1 cellular context compared by ENCODE assay signal in the genomic region with DNA sequence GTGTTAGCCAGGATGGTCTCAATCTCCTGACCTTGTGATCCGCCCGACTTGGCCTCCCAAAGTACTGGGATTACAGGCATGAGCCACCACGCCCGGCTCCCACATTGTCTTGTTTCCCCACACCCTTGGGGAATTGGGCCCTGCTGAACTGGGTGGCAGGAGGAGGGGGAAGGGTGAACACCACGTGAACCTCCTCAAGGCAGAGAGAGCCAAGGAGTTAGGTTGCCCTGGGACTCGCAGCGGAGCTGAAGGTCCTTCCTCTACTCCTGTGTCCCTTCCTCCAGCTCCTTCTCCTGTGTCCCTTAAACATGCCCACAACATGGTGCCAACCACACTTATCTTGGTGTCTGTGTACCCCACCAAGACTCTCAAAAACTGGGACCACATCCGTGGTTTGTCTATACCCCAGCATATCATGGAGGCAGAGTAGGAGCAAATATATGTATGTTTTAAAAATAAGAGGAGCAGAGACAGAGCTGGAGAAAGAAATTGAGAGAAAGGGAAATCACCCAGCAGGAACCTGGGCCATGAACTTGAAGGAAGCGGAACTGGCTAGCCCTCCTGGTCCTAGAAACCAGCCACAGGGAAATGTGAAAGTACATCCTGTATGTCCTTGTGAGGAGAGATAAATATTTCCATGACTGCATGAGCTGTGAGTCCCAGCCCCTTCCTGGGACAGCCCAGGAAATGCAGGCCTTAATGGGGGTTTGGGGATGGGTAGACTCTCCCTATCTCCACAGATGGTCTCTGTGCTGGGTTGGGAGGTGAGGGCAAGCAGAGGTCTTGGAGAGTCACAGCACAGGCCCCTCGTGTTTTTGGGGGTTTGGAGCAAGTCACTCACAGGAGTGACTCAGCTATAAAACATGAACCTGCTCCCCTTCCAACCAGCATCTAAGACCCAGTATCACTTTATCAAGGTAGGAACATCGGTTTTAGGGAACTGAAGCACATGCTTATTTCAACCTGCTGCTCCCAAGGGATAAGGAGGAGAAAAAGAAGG.
TF ChIP-seq lines count a peak whose summit lies in the region.

No MANE protein-coding gene starts in this region.

TF ChIP-seq in K562, 482 proteins besides CTCF, POLR2A, EP300 and RAD21 (continued from another document and continues in another):
- TF ChIP-seq, protein P1, sequence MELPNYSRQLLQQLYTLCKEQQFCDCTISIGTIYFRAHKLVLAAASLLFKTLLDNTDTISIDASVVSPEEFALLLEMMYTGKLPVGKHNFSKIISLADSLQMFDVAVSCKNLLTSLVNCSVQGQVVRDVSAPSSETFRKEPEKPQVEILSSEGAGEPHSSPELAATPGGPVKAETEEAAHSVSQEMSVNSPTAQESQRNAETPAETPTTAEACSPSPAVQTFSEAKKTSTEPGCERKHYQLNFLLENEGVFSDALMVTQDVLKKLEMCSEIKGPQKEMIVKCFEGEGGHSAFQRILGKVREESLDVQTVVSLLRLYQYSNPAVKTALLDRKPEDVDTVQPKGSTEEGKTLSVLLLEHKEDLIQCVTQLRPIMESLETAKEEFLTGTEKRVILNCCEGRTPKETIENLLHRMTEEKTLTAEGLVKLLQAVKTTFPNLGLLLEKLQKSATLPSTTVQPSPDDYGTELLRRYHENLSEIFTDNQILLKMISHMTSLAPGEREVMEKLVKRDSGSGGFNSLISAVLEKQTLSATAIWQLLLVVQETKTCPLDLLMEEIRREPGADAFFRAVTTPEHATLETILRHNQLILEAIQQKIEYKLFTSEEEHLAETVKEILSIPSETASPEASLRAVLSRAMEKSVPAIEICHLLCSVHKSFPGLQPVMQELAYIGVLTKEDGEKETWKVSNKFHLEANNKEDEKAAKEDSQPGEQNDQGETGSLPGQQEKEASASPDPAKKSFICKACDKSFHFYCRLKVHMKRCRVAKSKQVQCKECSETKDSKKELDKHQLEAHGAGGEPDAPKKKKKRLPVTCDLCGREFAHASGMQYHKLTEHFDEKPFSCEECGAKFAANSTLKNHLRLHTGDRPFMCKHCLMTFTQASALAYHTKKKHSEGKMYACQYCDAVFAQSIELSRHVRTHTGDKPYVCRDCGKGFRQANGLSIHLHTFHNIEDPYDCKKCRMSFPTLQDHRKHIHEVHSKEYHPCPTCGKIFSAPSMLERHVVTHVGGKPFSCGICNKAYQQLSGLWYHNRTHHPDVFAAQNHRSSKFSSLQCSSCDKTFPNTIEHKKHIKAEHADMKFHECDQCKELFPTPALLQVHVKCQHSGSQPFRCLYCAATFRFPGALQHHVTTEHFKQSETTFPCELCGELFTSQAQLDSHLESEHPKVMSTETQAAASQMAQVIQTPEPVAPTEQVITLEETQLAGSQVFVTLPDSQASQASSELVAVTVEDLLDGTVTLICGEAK (IDR thresholded peaks at IDR 0.05), result no peak
- TF ChIP-seq, protein P1 (CRISPR knock-in tag; IDR thresholded peaks at IDR 0.05), result no peak
- peak; percentile 23 to 53; a peak in 1 of 4 replicates for TF ChIP-seq MAZ (CRISPR knock-in tag; conservative IDR thresholded peaks at IDR 0.05 in 1 of 2, IDR thresholded peaks at IDR 0.05 in 1 of 2)
- TF ChIP-seq L3MBTL2 (IDR thresholded peaks at IDR 0.05), result peak; percentile 78
- TF ChIP-seq, protein P2, sequence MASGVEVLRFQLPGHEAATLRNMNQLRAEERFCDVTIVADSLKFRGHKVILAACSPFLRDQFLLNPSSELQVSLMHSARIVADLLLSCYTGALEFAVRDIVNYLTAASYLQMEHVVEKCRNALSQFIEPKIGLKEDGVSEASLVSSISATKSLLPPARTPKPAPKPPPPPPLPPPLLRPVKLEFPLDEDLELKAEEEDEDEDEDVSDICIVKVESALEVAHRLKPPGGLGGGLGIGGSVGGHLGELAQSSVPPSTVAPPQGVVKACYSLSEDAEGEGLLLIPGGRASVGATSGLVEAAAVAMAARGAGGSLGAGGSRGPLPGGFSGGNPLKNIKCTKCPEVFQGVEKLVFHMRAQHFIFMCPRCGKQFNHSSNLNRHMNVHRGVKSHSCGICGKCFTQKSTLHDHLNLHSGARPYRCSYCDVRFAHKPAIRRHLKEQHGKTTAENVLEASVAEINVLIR (CRISPR knock-in tag; IDR thresholded peaks at IDR 0.05), result no peak
- TF ChIP-seq RBM14 (IDR thresholded peaks at IDR 0.05; ENCODE audit: borderline replicate concordance, insufficient read depth, low read depth, low read length), result no peak
- no peak for TF ChIP-seq ZNF699 (CRISPR knock-in tag; IDR thresholded peaks at IDR 0.05; ENCODE audit: insufficient replicate concordance)
- peak; percentile 27 for TF ChIP-seq ZNF239 (CRISPR knock-in tag; IDR thresholded peaks at IDR 0.05)
- TF ChIP-seq TBL1XR1 (IDR thresholded peaks at IDR 0.05; ENCODE audit: low read length in 2 of 2), result no peak
- TF ChIP-seq SUPT5H (IDR thresholded peaks at IDR 0.05), result no peak
- no peak for TF ChIP-seq CBFB (CRISPR knock-in tag; IDR thresholded peaks at IDR 0.05)
- no peak for TF ChIP-seq CBX8 (IDR thresholded peaks at IDR 0.05; ENCODE audit: borderline replicate concordance, extremely low read depth, low read depth, low read length, poor library complexity, severe bottlenecking)
- no peak for TF ChIP-seq CREM (IDR thresholded peaks at IDR 0.05; ENCODE audit: low read depth)
- TF ChIP-seq, protein P3, sequence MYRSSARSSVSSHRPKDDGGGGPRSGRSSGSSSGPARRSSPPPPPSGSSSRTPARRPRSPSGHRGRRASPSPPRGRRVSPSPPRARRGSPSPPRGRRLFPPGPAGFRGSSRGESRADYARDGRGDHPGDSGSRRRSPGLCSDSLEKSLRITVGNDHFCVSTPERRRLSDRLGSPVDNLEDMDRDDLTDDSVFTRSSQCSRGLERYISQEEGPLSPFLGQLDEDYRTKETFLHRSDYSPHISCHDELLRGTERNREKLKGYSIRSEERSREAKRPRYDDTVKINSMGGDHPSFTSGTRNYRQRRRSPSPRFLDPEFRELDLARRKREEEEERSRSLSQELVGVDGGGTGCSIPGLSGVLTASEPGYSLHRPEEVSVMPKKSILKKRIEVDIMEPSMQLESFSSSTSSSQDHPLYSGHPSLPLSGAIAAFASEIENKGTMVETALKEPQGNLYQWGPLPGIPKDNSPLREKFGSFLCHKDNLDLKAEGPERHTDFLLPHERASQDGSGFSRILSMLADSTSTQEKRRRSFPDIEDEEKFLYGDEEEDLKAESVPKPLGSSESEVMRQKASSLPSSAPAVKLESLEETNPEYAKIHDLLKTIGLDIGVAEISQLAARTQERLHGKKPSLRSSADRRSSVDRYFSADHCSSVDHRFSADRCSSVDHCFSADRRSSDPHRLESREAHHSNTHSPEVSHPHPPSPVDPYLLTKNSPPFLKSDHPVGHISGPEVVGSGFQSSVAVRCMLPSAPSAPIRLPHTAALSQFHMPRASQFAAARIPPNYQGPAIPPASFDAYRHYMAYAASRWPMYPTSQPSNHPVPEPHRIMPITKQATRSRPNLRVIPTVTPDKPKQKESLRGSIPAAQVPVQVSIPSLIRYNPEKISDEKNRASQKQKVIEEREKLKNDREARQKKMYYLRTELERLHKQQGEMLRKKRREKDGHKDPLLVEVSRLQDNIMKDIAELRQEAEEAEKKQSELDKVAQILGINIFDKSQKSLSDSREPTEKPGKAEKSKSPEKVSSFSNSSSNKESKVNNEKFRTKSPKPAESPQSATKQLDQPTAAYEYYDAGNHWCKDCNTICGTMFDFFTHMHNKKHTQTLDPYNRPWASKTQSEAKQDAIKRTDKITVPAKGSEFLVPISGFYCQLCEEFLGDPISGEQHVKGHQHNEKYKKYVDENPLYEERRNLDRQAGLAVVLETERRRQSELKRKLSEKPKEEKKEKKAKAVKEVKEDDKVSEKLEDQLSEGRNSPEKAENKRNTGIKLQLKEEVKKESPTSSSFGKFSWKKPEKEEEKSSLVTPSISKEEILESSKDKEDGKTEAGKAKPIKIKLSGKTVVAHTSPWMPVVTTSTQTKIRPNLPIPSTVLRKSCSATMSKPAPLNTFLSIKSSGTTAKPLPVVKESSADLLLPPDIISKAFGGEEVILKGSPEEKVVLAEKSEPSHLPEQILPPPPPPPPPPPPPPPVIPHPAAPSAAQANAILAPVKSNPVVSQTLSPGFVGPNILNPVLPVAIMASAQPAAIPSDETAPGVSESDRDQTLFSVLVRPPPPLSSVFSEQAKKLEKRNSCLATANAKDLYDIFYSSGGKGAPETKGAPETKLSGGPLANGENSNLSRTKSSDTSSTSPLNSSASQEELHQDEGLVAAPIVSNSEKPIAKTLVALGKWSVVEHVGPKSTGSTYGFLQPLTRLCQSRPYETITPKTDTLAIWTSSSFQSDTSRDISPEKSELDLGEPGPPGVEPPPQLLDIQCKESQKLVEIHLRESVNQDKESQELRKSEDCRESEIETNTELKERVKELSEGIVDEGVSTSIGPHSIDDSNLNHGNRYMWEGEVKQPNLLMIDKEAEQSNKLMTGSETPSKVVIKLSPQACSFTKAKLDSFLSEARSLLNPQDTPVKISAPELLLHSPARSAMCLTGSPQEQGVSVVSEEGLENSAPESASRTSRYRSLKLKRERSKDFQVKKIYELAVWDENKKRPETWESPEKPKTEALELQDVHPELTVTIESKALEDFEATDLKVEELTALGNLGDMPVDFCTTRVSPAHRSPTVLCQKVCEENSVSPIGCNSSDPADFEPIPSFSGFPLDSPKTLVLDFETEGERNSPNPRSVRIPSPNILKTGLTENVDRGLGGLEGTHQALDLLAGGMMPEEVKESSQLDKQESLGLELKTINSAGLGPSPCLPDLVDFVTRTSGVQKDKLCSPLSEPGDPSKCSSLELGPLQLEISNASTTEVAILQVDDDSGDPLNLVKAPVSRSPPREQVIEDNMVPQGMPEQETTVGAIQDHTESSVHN (IDR thresholded peaks at IDR 0.05; ENCODE audit: borderline replicate concordance in 1 of 2, low read depth in 1 of 2), result no peak
- TF ChIP-seq, protein P4, sequence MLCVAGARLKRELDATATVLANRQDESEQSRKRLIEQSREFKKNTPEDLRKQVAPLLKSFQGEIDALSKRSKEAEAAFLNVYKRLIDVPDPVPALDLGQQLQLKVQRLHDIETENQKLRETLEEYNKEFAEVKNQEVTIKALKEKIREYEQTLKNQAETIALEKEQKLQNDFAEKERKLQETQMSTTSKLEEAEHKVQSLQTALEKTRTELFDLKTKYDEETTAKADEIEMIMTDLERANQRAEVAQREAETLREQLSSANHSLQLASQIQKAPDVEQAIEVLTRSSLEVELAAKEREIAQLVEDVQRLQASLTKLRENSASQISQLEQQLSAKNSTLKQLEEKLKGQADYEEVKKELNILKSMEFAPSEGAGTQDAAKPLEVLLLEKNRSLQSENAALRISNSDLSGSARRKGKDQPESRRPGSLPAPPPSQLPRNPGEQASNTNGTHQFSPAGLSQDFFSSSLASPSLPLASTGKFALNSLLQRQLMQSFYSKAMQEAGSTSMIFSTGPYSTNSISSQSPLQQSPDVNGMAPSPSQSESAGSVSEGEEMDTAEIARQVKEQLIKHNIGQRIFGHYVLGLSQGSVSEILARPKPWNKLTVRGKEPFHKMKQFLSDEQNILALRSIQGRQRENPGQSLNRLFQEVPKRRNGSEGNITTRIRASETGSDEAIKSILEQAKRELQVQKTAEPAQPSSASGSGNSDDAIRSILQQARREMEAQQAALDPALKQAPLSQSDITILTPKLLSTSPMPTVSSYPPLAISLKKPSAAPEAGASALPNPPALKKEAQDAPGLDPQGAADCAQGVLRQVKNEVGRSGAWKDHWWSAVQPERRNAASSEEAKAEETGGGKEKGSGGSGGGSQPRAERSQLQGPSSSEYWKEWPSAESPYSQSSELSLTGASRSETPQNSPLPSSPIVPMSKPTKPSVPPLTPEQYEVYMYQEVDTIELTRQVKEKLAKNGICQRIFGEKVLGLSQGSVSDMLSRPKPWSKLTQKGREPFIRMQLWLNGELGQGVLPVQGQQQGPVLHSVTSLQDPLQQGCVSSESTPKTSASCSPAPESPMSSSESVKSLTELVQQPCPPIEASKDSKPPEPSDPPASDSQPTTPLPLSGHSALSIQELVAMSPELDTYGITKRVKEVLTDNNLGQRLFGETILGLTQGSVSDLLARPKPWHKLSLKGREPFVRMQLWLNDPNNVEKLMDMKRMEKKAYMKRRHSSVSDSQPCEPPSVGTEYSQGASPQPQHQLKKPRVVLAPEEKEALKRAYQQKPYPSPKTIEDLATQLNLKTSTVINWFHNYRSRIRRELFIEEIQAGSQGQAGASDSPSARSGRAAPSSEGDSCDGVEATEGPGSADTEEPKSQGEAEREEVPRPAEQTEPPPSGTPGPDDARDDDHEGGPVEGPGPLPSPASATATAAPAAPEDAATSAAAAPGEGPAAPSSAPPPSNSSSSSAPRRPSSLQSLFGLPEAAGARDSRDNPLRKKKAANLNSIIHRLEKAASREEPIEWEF (CRISPR knock-in tag; IDR thresholded peaks at IDR 0.05), result no peak
- TF ChIP-seq, protein P5, sequence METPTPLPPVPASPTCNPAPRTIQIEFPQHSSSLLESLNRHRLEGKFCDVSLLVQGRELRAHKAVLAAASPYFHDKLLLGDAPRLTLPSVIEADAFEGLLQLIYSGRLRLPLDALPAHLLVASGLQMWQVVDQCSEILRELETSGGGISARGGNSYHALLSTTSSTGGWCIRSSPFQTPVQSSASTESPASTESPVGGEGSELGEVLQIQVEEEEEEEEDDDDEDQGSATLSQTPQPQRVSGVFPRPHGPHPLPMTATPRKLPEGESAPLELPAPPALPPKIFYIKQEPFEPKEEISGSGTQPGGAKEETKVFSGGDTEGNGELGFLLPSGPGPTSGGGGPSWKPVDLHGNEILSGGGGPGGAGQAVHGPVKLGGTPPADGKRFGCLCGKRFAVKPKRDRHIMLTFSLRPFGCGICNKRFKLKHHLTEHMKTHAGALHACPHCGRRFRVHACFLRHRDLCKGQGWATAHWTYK (CRISPR knock-in tag; IDR thresholded peaks at IDR 0.05), result 0 out of 2 replicates have a peak, but pooled peaks have one; percentile 33
- no peak for TF ChIP-seq ZNF79 (CRISPR knock-in tag; IDR thresholded peaks at IDR 0.05; ENCODE audit: low read depth)
